ENCODE assay signal across 28 cellular contexts in the genomic region with DNA sequence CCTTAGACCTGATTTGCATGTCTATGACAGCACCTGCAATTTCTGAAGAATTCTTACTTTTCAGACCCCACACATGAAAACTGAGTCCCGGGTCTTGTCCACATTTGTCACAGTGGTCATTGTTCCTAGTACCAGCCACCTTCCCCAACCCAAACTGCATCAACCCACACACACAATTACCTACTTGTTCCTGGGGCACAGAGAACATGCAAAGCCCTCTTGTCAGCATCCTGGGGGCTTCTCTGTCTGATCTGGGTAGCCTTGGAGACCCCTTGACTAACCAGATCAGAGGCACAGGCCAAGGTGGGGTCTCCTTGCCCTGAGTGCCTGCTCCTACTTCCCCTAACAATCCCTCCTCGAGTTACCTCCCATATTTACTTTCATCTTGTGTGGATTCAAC. TPM values are rescaled to one million over a fixed set of nuclear protein-coding genes. Genes with fewer than 3 reads are reported as not detected.
DNase-seq lines count a peak whose midpoint lies in the region; ATAC-seq, FAIRE-seq and TF ChIP-seq lines count a peak whose summit lies in the region.
"Had no signal": no experiment of that assay in that cellular context is flagged by ENCODE, and none has a peak within 500 bp of the region (broad histone marks: within the 10 kb centered on the region; RNA-seq: fewer than 3 reads in every experiment).

No MANE protein-coding gene starts in this region.

- H3K27me3 ChIP-seq in CD8-positive, alpha-beta T cell (ENCODE audit: insufficient read depth, low read length) = no peaks in the 10 kb centered on the region
- H3K27me3 ChIP-seq: testis, vagina had no signal

- DNase-seq in CD14-positive monocyte (ENCODE audit: low spot score) (no peak), GM12892 (ENCODE audit: insufficient read length) (no peak), NCI-H2171 treated with DMSO at 0.1 percent for 48 hours (lab: John Stamatoyannopoulos, UW) (no peak)
- DNase-seq in CD8-positive, alpha-beta T cell = peak in 2 of 7 experiments; percentile 7 to 45
- DNase-seq in naive thymus-derived CD8-positive, alpha-beta T cell = no peak
- no peak for DNase-seq in stimulated activated CD4-positive, alpha-beta T cell treated with anti-CD3 and anti-CD28 coated beads, Interleukin-4, amount 100 ng/mL, for 24 hours
- DNase-seq: activated CD4-positive, alpha-beta T cell treated with anti-CD3 and anti-CD28 coated beads, Interleukin-2, amount 50 U/mL, for 48 hours; amygdala; effector CD4-positive, alpha-beta T cell; erythroblast; Kasumi-1; NCI-H1694; nephron progenitor cell; right cardiac atrium; SHP77 treated with DMSO at 0.1 percent for 48 hours; stimulated activated CD4-positive, alpha-beta T cell treated with anti-CD3 and anti-CD28 coated beads, Interleukin-4, amount 100 ng/mL, for 1 hour; stimulated activated naive CD4-positive, alpha-beta T cell treated with Interleukin-2 at 50 U/mL for 16 hours; T-helper 9 cell; testis had no signal

- H3K4me1 ChIP-seq in CD8-positive, alpha-beta T cell (ENCODE audit: insufficient read depth, low read length) = peaks cover 27% of the 10 kb centered on the region
- H3K4me1 ChIP-seq: parathyroid adenoma, testis, vagina had no signal

- no peak for FAIRE-seq in GM12892 (lab: Jason Lieb, UNC)
- FAIRE-seq: H1, keratinocyte had no signal

- peaks cover 37% of the 10 kb centered on the region for H3K36me3 ChIP-seq in CD8-positive, alpha-beta T cell (ENCODE audit: insufficient read depth, low read length)
- H3K36me3 ChIP-seq: vagina had no signal

- intact Hi-C loops in CD14-positive monocyte (cut with micrococcal nuclease) = loop anchor here in 1 of 2 donors (5.0 kb wide), 1 partner anchor 88 kb away; no protein-coding TSS in a partner anchor
- intact Hi-C loops in CD8-positive, alpha-beta T cell (cut with DNase I, micrococcal nuclease) = no loop called here

- H3K4me3 ChIP-seq in CD8-positive, alpha-beta T cell (ENCODE audit: low read depth, low read length) = no peak overlapping the region
- H3K4me3 ChIP-seq: testis, vagina had no signal

- no peaks in the 10 kb centered on the region for H3K27me3 Mint-ChIP-seq in CD14-positive monocyte (ENCODE audit: low read depth in 3 of 3)
- H3K27me3 Mint-ChIP-seq in CD8-positive, alpha-beta T cell (ENCODE audit: low read depth) = no peaks in the 10 kb centered on the region
- no peaks in the 10 kb centered on the region for H3K27me3 Mint-ChIP-seq in activated T-helper 17 cell treated with anti-CD3 and anti-CD28 coated beads, Interleukin-2, amount 50 U/mL, for 72 hours
- peaks cover 0 to under 1% (median 0%) of the 10 kb centered on the region in 5 donors for H3K27me3 Mint-ChIP-seq in naive thymus-derived CD8-positive, alpha-beta T cell

- H3K36me3 Mint-ChIP-seq in CD14-positive monocyte = peaks cover 92 to 98% of the 10 kb centered on the region in 2 donors
- peaks cover 80% of the 10 kb centered on the region for H3K36me3 Mint-ChIP-seq in CD8-positive, alpha-beta T cell
- peaks cover 97% of the 10 kb centered on the region for H3K36me3 Mint-ChIP-seq in activated T-helper 17 cell treated with anti-CD3 and anti-CD28 coated beads, Interleukin-2, amount 50 U/mL, for 72 hours (ENCODE audit: low read depth)
- peaks cover 13 to 88% (median 29%) of the 10 kb centered on the region in 3 donors for H3K36me3 Mint-ChIP-seq in naive thymus-derived CD8-positive, alpha-beta T cell

- CTCF ChIA-PET in CD8-positive, alpha-beta T cell (lab: Charles Lee) = interaction anchor here (1.8 kb wide), 1 partner anchor 10 kb away, joined by 4 read pairs; no protein-coding TSS in a partner anchor

- H3K27ac Mint-ChIP-seq in CD14-positive monocyte = peak overlapping the region in 5 of 7 donors; percentile 45 to 72 (median 61)
- peak overlapping the region; percentile 27 for H3K27ac Mint-ChIP-seq in CD8-positive, alpha-beta T cell
- peak overlapping the region; percentile 40 for H3K27ac Mint-ChIP-seq in activated T-helper 17 cell treated with anti-CD3 and anti-CD28 coated beads, Interleukin-2, amount 50 U/mL, for 72 hours
- H3K27ac Mint-ChIP-seq in naive thymus-derived CD8-positive, alpha-beta T cell = peak overlapping the region in 7 of 10 donors; percentile 19 to 82 (median 47)
- H3K27ac Mint-ChIP-seq: nephron progenitor cell had no signal

- H3K4me1 Mint-ChIP-seq in CD14-positive monocyte = peaks cover 14% of the 10 kb centered on the region
- peaks cover 28% of the 10 kb centered on the region for H3K4me1 Mint-ChIP-seq in CD8-positive, alpha-beta T cell (ENCODE audit: low read depth)
- peaks cover 22% of the 10 kb centered on the region for H3K4me1 Mint-ChIP-seq in activated T-helper 17 cell treated with anti-CD3 and anti-CD28 coated beads, Interleukin-2, amount 50 U/mL, for 72 hours
- H3K4me1 Mint-ChIP-seq in naive thymus-derived CD8-positive, alpha-beta T cell = peaks cover 24 to 44% (median 42%) of the 10 kb centered on the region in 4 donors

- H3K9me3 Mint-ChIP-seq in CD14-positive monocyte = peaks cover 0 to 1% (median 0%) of the 10 kb centered on the region in 7 donors
- H3K9me3 Mint-ChIP-seq in CD8-positive, alpha-beta T cell = no peaks in the 10 kb centered on the region
- no peaks in the 10 kb centered on the region for H3K9me3 Mint-ChIP-seq in activated T-helper 17 cell treated with anti-CD3 and anti-CD28 coated beads, Interleukin-2, amount 50 U/mL, for 72 hours
- no peaks in the 10 kb centered on the region for H3K9me3 Mint-ChIP-seq in naive thymus-derived CD8-positive, alpha-beta T cell
- H3K9me3 Mint-ChIP-seq: nephron progenitor cell had no signal

- H3K4me3 Mint-ChIP-seq in CD14-positive monocyte = no peak overlapping the region
- no peak overlapping the region for H3K4me3 Mint-ChIP-seq in CD8-positive, alpha-beta T cell
- no peak overlapping the region for H3K4me3 Mint-ChIP-seq in activated T-helper 17 cell treated with anti-CD3 and anti-CD28 coated beads, Interleukin-2, amount 50 U/mL, for 72 hours
- no peak overlapping the region for H3K4me3 Mint-ChIP-seq in naive thymus-derived CD8-positive, alpha-beta T cell
- H3K4me3 Mint-ChIP-seq: nephron progenitor cell had no signal

- no peaks in the 10 kb centered on the region for H3K9me3 ChIP-seq in CD8-positive, alpha-beta T cell (ENCODE audit: low read length)
- H3K9me3 ChIP-seq: testis, vagina had no signal

- POLR2A ChIA-PET in CD8-positive, alpha-beta T cell (lab: Charles Lee) = no interaction called here
- POLR2A ChIA-PET in naive thymus-derived CD8-positive, alpha-beta T cell (lab: Charles Lee) = no interaction called here

- TF ChIP-seq POLR2A in GM12892 (IDR thresholded peaks at IDR 0.05; ENCODE audit: low read depth, low read length) = no peak

- TF ChIP-seq CTCF in CD14-positive monocyte (IDR thresholded peaks at IDR 0.05) = no peak
- no peak for TF ChIP-seq CTCF in CD8-positive, alpha-beta T cell (IDR thresholded peaks at IDR 0.05)

- ATAC-seq in CD8-positive, alpha-beta T cell = no peak
- ATAC-seq in activated T-helper 17 cell treated with anti-CD3 and anti-CD28 coated beads, Interleukin-2, amount 50 U/mL, for 72 hours (replicated peaks) = no peak
- no peak for ATAC-seq in naive thymus-derived CD8-positive, alpha-beta T cell
- no peak for ATAC-seq in GM19397 (IDR thresholded peaks at IDR 0.05; ENCODE audit: unreplicated experiment)
- ATAC-seq: right cardiac atrium had no signal

- no peak overlapping the region for H3K27ac ChIP-seq in CD8-positive, alpha-beta T cell (ENCODE audit: low read depth, low read length)
- H3K27ac ChIP-seq: C4-2B, parathyroid adenoma, testis, vagina, VCaP had no signal

RNA-seq across cellular contexts. Expression of a gene that starts 36.7 kb away (rescaled TPM):
- polyA plus RNA-seq in CD14-positive monocyte = 1 to 10 TPM; 3.6 to 5.8 TPM
- under 1 TPM; 0.46 to 0.56 TPM for total RNA-seq in CD8-positive, alpha-beta T cell
- total RNA-seq in activated T-helper 17 cell treated with anti-CD3 and anti-CD28 coated beads, Interleukin-2, amount 50 U/mL, for 72 hours = 1 to 10 TPM; 4.6 to 7.6 TPM
- under 1 TPM; 0.42 to 0.44 TPM for total RNA-seq in naive thymus-derived CD8-positive, alpha-beta T cell
- polyA plus RNA-seq in naive thymus-derived CD8-positive, alpha-beta T cell = under 1 TPM in 1 of 3 donors, not detected in 2; 0.47 TPM
- polyA plus RNA-seq in GM12892 (2012; ENCODE audit: missing spikeins) = 81.7 TPM
- total RNA-seq: fibroblast of villous mesenchyme had no signal
